Comparison of ENCODE assay signal across 8 cellular contexts in genomic region chr14:103091041-103091882, GRCh38. TPM values are rescaled to one million over a fixed set of nuclear protein-coding genes. Genes with fewer than 3 reads are reported as not detected.
A peak's percentile ranks its signal among the peaks of the same experiment; 100 is the strongest.
DNase-seq lines count a peak whose midpoint lies in the region; ATAC-seq and TF ChIP-seq lines count a peak whose summit lies in the region.

No MANE protein-coding gene starts in this region.

- intact Hi-C loops in heart right ventricle (cut with DNase I), result loop anchor here in 1 of 10 donors (10.0 kb wide), 1 partner anchor 396 kb away; no protein-coding TSS in a partner anchor

- H3K9ac ChIP-seq in skeletal muscle tissue (ENCODE audit: low read depth in 1 of 3, low read length in 3 of 3), result peak overlapping the region in 2 of 3 donors; percentile 38 to 54

- H3K36me3 ChIP-seq in DOHH2 (ENCODE audit: control insufficient read depth, low read length), result no peaks in the 10 kb centered on the region
- no peaks in the 10 kb centered on the region for H3K36me3 ChIP-seq in HEK293 (ENCODE audit: control insufficient read depth in 2 of 2, insufficient read depth in 1 of 2, low read length in 2 of 2)
- H3K36me3 ChIP-seq in heart right ventricle, result no peaks in the 10 kb centered on the region
- no peaks in the 10 kb centered on the region for H3K36me3 ChIP-seq in skeletal muscle tissue (ENCODE audit: control insufficient read depth in 3 of 3, insufficient read depth in 3 of 3, low read length in 3 of 3)

- no peaks in the 10 kb centered on the region for H3F3A ChIP-seq in DOHH2 (ENCODE audit: control insufficient read depth, insufficient read depth)

- DNase-seq in OCI-M1 (lab: John Stamatoyannopoulos, UW) (peak; percentile 65), heart right ventricle (peak in 1 of 2 donors; percentile 71), NCI-H2081 treated with DMSO at 0.1 percent for 48 hours (lab: John Stamatoyannopoulos, UW) (no peak)
- peak; percentile 92 for DNase-seq in activated effector memory CD4-positive, alpha-beta T cell treated with anti-CD3 and anti-CD28 coated beads, Interleukin-2, amount 50 U/mL, for 16 hours
- no peak for DNase-seq in NK-92 treated with Interleukin-12 subunit alpha and Interleukin-12 subunit beta, amount 100 ng/mL, for 24 hours (lab: John Stamatoyannopoulos, UW)

- peak; percentile 63 for TF ChIP-seq CTCF in DOHH2 (IDR thresholded peaks at IDR 0.05; ENCODE audit: low read depth, low read length, poor library complexity, severe bottlenecking)
- peak; percentile 62; the same call in 1 of the 2 replicates for TF ChIP-seq CTCF in HEK293 (tag by site-specific recombination; IDR thresholded peaks at IDR 0.05)
- TF ChIP-seq CTCF in heart right ventricle (IDR thresholded peaks at IDR 0.05), result peak; percentile 25 to 71 (median 59)

- no peaks in the 10 kb centered on the region for H3K9me2 ChIP-seq in DOHH2 (replicated peaks; ENCODE audit: control insufficient read depth, low read length)

- POLR2A ChIA-PET in HEK293 (lab: Yijun Ruan, JAX), result no interaction called here

- H3K79me2 ChIP-seq in DOHH2 (ENCODE audit: control insufficient read depth, low read length), result no peaks in the 10 kb centered on the region

- peaks cover 16% of the 10 kb centered on the region for H3K4me1 ChIP-seq in DOHH2 (ENCODE audit: control insufficient read depth, low read length)
- no peaks in the 10 kb centered on the region; the same call in 1 of the 2 replicates for H3K4me1 ChIP-seq in HEK293 (ENCODE audit: control insufficient read depth, insufficient read depth, low read length)
- peaks cover 0 to 27% (median 12%) of the 10 kb centered on the region in 9 donors for H3K4me1 ChIP-seq in heart right ventricle
- H3K4me1 ChIP-seq in skeletal muscle tissue (ENCODE audit: control insufficient read depth in 3 of 3, insufficient read depth in 3 of 3, low read length in 3 of 3), result peaks cover 5 to 9% (median 7%) of the 10 kb centered on the region in 3 donors

- H3K4me3 ChIP-seq in DOHH2 (ENCODE audit: low read length), result peak overlapping the region; percentile 64
- H3K4me3 ChIP-seq in HEK293 (ENCODE audit: low read depth, low read length), result peak overlapping the region; percentile 16
- H3K4me3 ChIP-seq in heart right ventricle, result peak overlapping the region; percentile 21 to 60 (median 54)
- H3K4me3 ChIP-seq in skeletal muscle tissue (ENCODE audit: low read length in 3 of 3), result peak overlapping the region; percentile 30 to 60 (median 51)

- WGBS in heart right ventricle, 2 donors, result 6 to 7% methylated on average over 68 to 69 of the region's 69 CpGs

- CTCF ChIA-PET in HEK293 (lab: Yijun Ruan, JAX), result interaction anchor here (0.5 to 2.1 kb wide), 6 partner anchors 8 to 405 kb away, joined by 3 to 7 read pairs (median 4); partner anchors contain the start of gene LBHD2

- ATAC-seq in heart right ventricle, result peak; percentile 53 to 73 (median 62)

- H3K9me3 ChIP-seq in DOHH2 (ENCODE audit: control insufficient read depth, insufficient read depth, low read length) (no peaks in the 10 kb centered on the region), HEK293 (ENCODE audit: control insufficient read depth, insufficient read depth, low read depth, low read length) (no peaks in the 10 kb centered on the region), heart right ventricle (peaks cover 0 to 5% (median 0%) of the 10 kb centered on the region in 11 donors), skeletal muscle tissue (ENCODE audit: control insufficient read depth in 3 of 3, low read length in 3 of 3) (no peaks in the 10 kb centered on the region)

- peaks cover 9% of the 10 kb centered on the region for H3K27me3 ChIP-seq in DOHH2 (ENCODE audit: control insufficient read depth, low read length)
- H3K27me3 ChIP-seq in heart right ventricle, result peaks cover 0 to 25% (median 11%) of the 10 kb centered on the region in 7 donors
- peaks cover 3 to 11% (median 3%) of the 10 kb centered on the region in 3 donors for H3K27me3 ChIP-seq in skeletal muscle tissue (ENCODE audit: control insufficient read depth in 3 of 3, insufficient read depth in 3 of 3, low read length in 3 of 3)

- H3K27ac ChIP-seq in DOHH2 (ENCODE audit: low read depth, low read length) (no peak overlapping the region), HEK293 (ENCODE audit: extremely low read depth, low read depth, low read length) (peak overlapping the region; percentile 53; the same call in 1 of the 2 replicates), heart right ventricle (peak overlapping the region in 6 of 10 donors; percentile 9 to 47 (median 31)), skeletal muscle tissue (ENCODE audit: low read depth, low read length) (no peak overlapping the region)

- H4K20me1 ChIP-seq in DOHH2 (ENCODE audit: control insufficient read depth, insufficient read depth, low read depth, low read length), result no peaks in the 10 kb centered on the region

- H3K4me2 ChIP-seq in DOHH2 (ENCODE audit: low read length), result peak overlapping the region; percentile 72

TF ChIP-seq in HEK293, 187 proteins besides CTCF, POLR2A, EP300 and RAD21 (continues in another document):
- TF ChIP-seq GLIS1 (tag by site-specific recombination; IDR thresholded peaks at IDR 0.05), result peak; percentile 58
- TF ChIP-seq ZNF362 (tag by site-specific recombination; IDR thresholded peaks at IDR 0.05), result no peak
- peak; percentile 50 for TF ChIP-seq GLIS2 (tag by site-specific recombination; IDR thresholded peaks at IDR 0.05)
- TF ChIP-seq ZNF155 (tag by site-specific recombination; IDR thresholded peaks at IDR 0.05), result no peak
- TF ChIP-seq YY1 (tag by site-specific recombination; IDR thresholded peaks at IDR 0.05), result no peak
- TF ChIP-seq SP7 (tag by site-specific recombination; IDR thresholded peaks at IDR 0.05), result no peak
- no peak for TF ChIP-seq KLF8 (tag by site-specific recombination; IDR thresholded peaks at IDR 0.05)
- TF ChIP-seq ZNF23 (tag by site-specific recombination; IDR thresholded peaks at IDR 0.05; ENCODE audit: borderline replicate concordance), result no peak
- peak; percentile 87 for TF ChIP-seq KLF1 (tag by site-specific recombination; IDR thresholded peaks at IDR 0.05)
- TF ChIP-seq, protein P1, sequence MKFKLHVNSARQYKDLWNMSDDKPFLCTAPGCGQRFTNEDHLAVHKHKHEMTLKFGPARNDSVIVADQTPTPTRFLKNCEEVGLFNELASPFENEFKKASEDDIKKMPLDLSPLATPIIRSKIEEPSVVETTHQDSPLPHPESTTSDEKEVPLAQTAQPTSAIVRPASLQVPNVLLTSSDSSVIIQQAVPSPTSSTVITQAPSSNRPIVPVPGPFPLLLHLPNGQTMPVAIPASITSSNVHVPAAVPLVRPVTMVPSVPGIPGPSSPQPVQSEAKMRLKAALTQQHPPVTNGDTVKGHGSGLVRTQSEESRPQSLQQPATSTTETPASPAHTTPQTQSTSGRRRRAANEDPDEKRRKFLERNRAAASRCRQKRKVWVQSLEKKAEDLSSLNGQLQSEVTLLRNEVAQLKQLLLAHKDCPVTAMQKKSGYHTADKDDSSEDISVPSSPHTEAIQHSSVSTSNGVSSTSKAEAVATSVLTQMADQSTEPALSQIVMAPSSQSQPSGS (tag by site-specific recombination; IDR thresholded peaks at IDR 0.05; ENCODE audit: low read depth), result no peak
- TF ChIP-seq ZNF132 (tag by site-specific recombination; IDR thresholded peaks at IDR 0.05; ENCODE audit: borderline replicate concordance), result no peak
- TF ChIP-seq ZNF146 (tag by site-specific recombination; IDR thresholded peaks at IDR 0.05), result no peak
- TF ChIP-seq ZBTB7A (tag by site-specific recombination; IDR thresholded peaks at IDR 0.05; ENCODE audit: low read depth), result no peak
- no peak for TF ChIP-seq ZNF549 (tag by site-specific recombination; IDR thresholded peaks at IDR 0.05)
- no peak for TF ChIP-seq ZBTB6 (tag by site-specific recombination; IDR thresholded peaks at IDR 0.05)

RNA-seq across cellular contexts. Expression of gene EXOC3L4, which starts 3.3 kb away (rescaled TPM):
- total RNA-seq in heart right ventricle (1 to 10 TPM in 2 of 10 donors, under 1 TPM in 4, not detected in 4; 0.16 to 2.0 (median 0.48) TPM), skeletal muscle tissue (0.52 TPM)
- 1 to 10 TPM in 1 of 2 donors, under 1 TPM in 1; 0.51 to 1.2 TPM for polyA plus RNA-seq in heart right ventricle

RNA-seq across cellular contexts. Expression of gene LBHD2, which starts 7.3 kb away (rescaled TPM):
- total RNA-seq in heart right ventricle, result not detected
- under 1 TPM in 1 of 2 donors, not detected in 1; 0.19 TPM for polyA plus RNA-seq in heart right ventricle
- total RNA-seq in skeletal muscle tissue, result not detected

RNA-seq across cellular contexts. Expression of gene TNFAIP2, which starts 32.0 kb away (rescaled TPM):
- total RNA-seq in heart right ventricle, result 100 to 1,000 TPM in 1 of 10 donors, 10 to 100 TPM in 9; 21.8 to 134 (median 42.0) TPM
- polyA plus RNA-seq in heart right ventricle, result 100 to 1,000 TPM in 1 of 2 donors, 10 to 100 TPM in 1; 24.6 to 138 TPM
- 21.9 TPM for total RNA-seq in skeletal muscle tissue

RNA-seq across cellular contexts. Expression of gene CDC42BPB, which starts 33.9 kb away (rescaled TPM):
- total RNA-seq in heart right ventricle, result 10 to 100 TPM; 60.8 to 83.6 (median 70.1) TPM
- polyA plus RNA-seq in heart right ventricle, result 10 to 100 TPM; 29.6 to 31.2 TPM
- 50.1 TPM for total RNA-seq in skeletal muscle tissue

Comparison
In these comparisons a context has a peak if more than half of its experiments do, and no peak if none do; other contexts are left out.
1. H3K27ac ChIP-seq: peak in HEK293 (single experiment) and heart right ventricle (6 of 10); none in DOHH2 (single experiment) and skeletal muscle tissue (single experiment).
2. DNase-seq: peak in OCI-M1 (single experiment) and activated effector memory CD4-positive, alpha-beta T cell treated with anti-CD3 and anti-CD28 coated beads, Interleukin-2, amount 50 U/mL, for 16 hours (single experiment); none in NK-92 treated with Interleukin-12 subunit alpha and Interleukin-12 subunit beta, amount 100 ng/mL, for 24 hours (single experiment) and NCI-H2081 treated with DMSO at 0.1 percent for 48 hours (single experiment).
3. Peak in every context shown above with its lines, with median percentiles within 50 percentile points of each other: H3K4me3 ChIP-seq and CTCF ChIP-seq.